In genomic region chr2:192159215-192159614, GRCh38 we compare ENCODE assay signal across 20 cellular contexts. TPM values are rescaled to one million over a fixed set of nuclear protein-coding genes. Genes with fewer than 3 reads are reported as not detected.
"Had no signal": no experiment of that assay in that cellular context is flagged by ENCODE, and none has a peak within 500 bp of the region (broad histone marks: within the 10 kb centered on the region; RNA-seq: fewer than 3 reads in every experiment).

No MANE protein-coding gene starts in this region.

- H3K9me3 Mint-ChIP-seq: activated CD4-positive, alpha-beta memory T cell treated with anti-CD3 and anti-CD28 coated beads for 36 hours; activated naive CD4-positive, alpha-beta T cell treated with anti-CD3 and anti-CD28 coated beads, Interleukin-2, amount 50 U/mL, for 72 hours; brain; immature natural killer cell; naive B cell; stimulated activated naive B cell treated with anti-CD40 and anti-IgM and Interleukin-4, amounts not matched to agents 10 μg/mL and 1 μg/mL and 100 μg/mL, for 72 hours had no signal

- H3K4me3 ChIP-seq: tibial nerve had no signal

- H3K4me1 ChIP-seq: parathyroid adenoma had no signal

- FAIRE-seq: TTC549 had no signal

- H3K36me3 Mint-ChIP-seq: activated CD4-positive, alpha-beta memory T cell treated with anti-CD3 and anti-CD28 coated beads for 36 hours; activated naive CD4-positive, alpha-beta T cell treated with anti-CD3 and anti-CD28 coated beads, Interleukin-2, amount 50 U/mL, for 72 hours; brain; immature natural killer cell; naive B cell; stimulated activated naive B cell treated with anti-CD40 and anti-IgM and Interleukin-4, amounts not matched to agents 10 μg/mL and 1 μg/mL and 100 μg/mL, for 72 hours had no signal

- H3K27ac ChIP-seq: parathyroid adenoma, tibial nerve had no signal

- H3K9me3 ChIP-seq: tibial nerve had no signal

- H3K36me3 ChIP-seq: tibial nerve had no signal

- H3K4me3 Mint-ChIP-seq: activated CD4-positive, alpha-beta memory T cell treated with anti-CD3 and anti-CD28 coated beads for 36 hours; brain; immature natural killer cell; naive B cell; stimulated activated naive B cell treated with anti-CD40 and anti-IgM and Interleukin-4, amounts not matched to agents 10 μg/mL and 1 μg/mL and 100 μg/mL, for 72 hours had no signal

- H3K9ac ChIP-seq: parathyroid adenoma had no signal

- DNase-seq: activated CD4-positive, alpha-beta memory T cell treated with anti-CD3 and anti-CD28 coated beads for 36 hours; activated CD4-positive, CD25-positive, alpha-beta regulatory T cell treated with anti-CD3 and anti-CD28 coated beads, Interleukin-2, amount 50 U/mL, for 72 hours; activated CD8-positive, alpha-beta memory T cell treated with anti-CD3 and anti-CD28 coated beads, Interleukin-2, amount 50 U/mL, for 4 hours; amniotic stem cell; cerebellar nuclear complex; glutamatergic neuron; immature natural killer cell; left cardiac atrium; naive B cell; stimulated activated naive B cell treated with anti-CD40 and anti-IgM and Interleukin-4, amounts not matched to agents 10 μg/mL and 1 μg/mL and 100 μg/mL, for 72 hours; T-helper 2 cell had no signal

- H3K79me2 ChIP-seq: parathyroid adenoma had no signal

- H3K27me3 ChIP-seq: tibial nerve had no signal

- H3K27me3 Mint-ChIP-seq: brain; naive B cell; stimulated activated naive B cell treated with anti-CD40 and anti-IgM and Interleukin-4, amounts not matched to agents 10 μg/mL and 1 μg/mL and 100 μg/mL, for 72 hours had no signal

- ATAC-seq: esophagus mucosa, left cardiac atrium had no signal

RNA-seq across cellular contexts. Expression of gene TMEFF2, which starts 35.5 kb away (rescaled TPM):
- total RNA-seq: activated CD4-positive, alpha-beta memory T cell treated with anti-CD3 and anti-CD28 coated beads for 36 hours; activated naive CD4-positive, alpha-beta T cell treated with anti-CD3 and anti-CD28 coated beads, Interleukin-2, amount 50 U/mL, for 72 hours; dermis microvascular lymphatic vessel endothelial cell; esophagus mucosa; fibroblast of villous mesenchyme; lung microvascular endothelial cell; tibial nerve had no signal
- polyA plus RNA-seq: immature natural killer cell had no signal
